12 cellular contexts compared by ENCODE assay signal in genomic region chr4:37765741-37766140, GRCh38.
DNase-seq lines count a peak whose midpoint lies in the region; ATAC-seq lines count a peak whose summit lies in the region.
"Had no signal": no experiment of that assay in that cellular context is flagged by ENCODE, and none has a peak within 500 bp of the region (broad histone marks: within the 10 kb centered on the region; RNA-seq: fewer than 3 reads in every experiment).

No MANE protein-coding gene starts in this region.

- no peaks in the 10 kb centered on the region for H3K36me3 Mint-ChIP-seq in T-helper 17 cell (ENCODE audit: low read depth)

- H3K27me3 Mint-ChIP-seq in T-helper 17 cell: peaks cover 10% of the 10 kb centered on the region
- H3K27me3 Mint-ChIP-seq: CD4-positive, alpha-beta T cell; effector memory CD8-positive, alpha-beta T cell had no signal

- no peaks in the 10 kb centered on the region for H3K9me3 ChIP-seq in T-helper 17 cell (ENCODE audit: control insufficient read depth, low read length, poor library complexity, severe bottlenecking)

- H3K4me1 Mint-ChIP-seq in T-helper 17 cell: peaks cover 11% of the 10 kb centered on the region

- no peak overlapping the region for H3K4me3 Mint-ChIP-seq in T-helper 17 cell
- H3K4me3 Mint-ChIP-seq: CD4-positive, alpha-beta T cell; effector memory CD8-positive, alpha-beta T cell had no signal

- H3K27ac Mint-ChIP-seq in T-helper 17 cell: no peak overlapping the region
- H3K27ac Mint-ChIP-seq: CD4-positive, alpha-beta T cell; effector memory CD8-positive, alpha-beta T cell had no signal

- peak; percentile 45 for ATAC-seq in GM18508 (IDR thresholded peaks at IDR 0.05; ENCODE audit: insufficient read depth, unreplicated experiment)
- peak; percentile 41 for ATAC-seq in HG02798 (IDR thresholded peaks at IDR 0.05; ENCODE audit: poor library complexity, unreplicated experiment)
- ATAC-seq in T-helper 17 cell: no peak
- no peak for ATAC-seq in GM21786 (IDR thresholded peaks at IDR 0.05; ENCODE audit: unreplicated experiment)
- ATAC-seq: effector memory CD8-positive, alpha-beta T cell had no signal

- peak; percentile 4 for DNase-seq in A172 (ENCODE audit: low spot score)
- DNase-seq in NCI-H2029 treated with DMSO at 0.1 percent for 48 hours (lab: John Stamatoyannopoulos, UW): peak; percentile 62
- no peak for DNase-seq in AG20443 (ENCODE audit: low spot score)
- no peak for DNase-seq in T-helper 17 cell
- DNase-seq in cardiac septum (ENCODE audit: low spot score): no peak
- DNase-seq: amygdala; CD4-positive, alpha-beta T cell; effector memory CD8-positive, alpha-beta T cell; stimulated activated naive CD4-positive, alpha-beta T cell had no signal

- intact Hi-C loops in cardiac septum (cut with DNase I): no loop called here

Comparison
In these comparisons a context has a peak if more than half of its experiments do, and no peak if none do; other contexts are left out.
1. DNase-seq: peak in A172 (single experiment) and NCI-H2029 treated with DMSO at 0.1 percent for 48 hours (single experiment); none in AG20443 (single experiment), T-helper 17 cell (0 of 3) and cardiac septum (single experiment).
2. ATAC-seq: peak in GM18508 (single experiment) and HG02798 (single experiment); none in T-helper 17 cell (single experiment) and GM21786 (single experiment).